Comparison of ENCODE assay signal across 13 cellular contexts in genomic region chr10:124032982-124033886, GRCh38.
A peak's percentile ranks its signal among the peaks of the same experiment; 100 is the strongest.
DNase-seq lines count a peak whose midpoint lies in the region; ATAC-seq, FAIRE-seq and TF ChIP-seq lines count a peak whose summit lies in the region.
"Had no signal": no experiment of that assay in that cellular context is flagged by ENCODE, and none has a peak within 500 bp of the region (broad histone marks: within the 10 kb centered on the region; RNA-seq: fewer than 3 reads in every experiment).

No MANE protein-coding gene starts in this region.

- H2BK120ac ChIP-seq in IMR-90 (ENCODE audit: low read depth, low read length): no peak overlapping the region

- TF ChIP-seq RAD21 in IMR-90 (IDR thresholded peaks at IDR 0.05; ENCODE audit: low read length): no peak

- no peak overlapping the region for H2BK20ac ChIP-seq in IMR-90 (ENCODE audit: low read depth, low read length)

- H3K27me3 ChIP-seq in IMR-90 (ENCODE audit: control insufficient read depth, insufficient read depth, low read length) (no peaks in the 10 kb centered on the region; the same call in 1 of the 2 replicates), stomach (no peaks in the 10 kb centered on the region)
- H3K27me3 ChIP-seq: suprapubic skin had no signal

- 14% methylated on average over 2 of the region's 15 CpGs; no CpG with 5 or more reads in 1 of the 2 experiments for WGBS in IMR-90 (ENCODE audit: extremely low coverage in 2 of 2, insufficient read length in 1 of 2), 2 experiments
- WGBS in stomach, 5 donors: 57 to 67% (median 63%) methylated on average over 15 of the region's 15 CpGs

- TF ChIP-seq POLR2A in IMR-90 (IDR thresholded peaks at IDR 0.05; ENCODE audit: low read depth, low read length) (no peak), stomach (IDR thresholded peaks at IDR 0.05) (no peak)

- DNase-seq in IMR-90 (peak; percentile 42), amniotic epithelial cell (ENCODE audit: low read depth) (peak; percentile 2), kidney (peak; percentile 74), stomach (no peak), iPS-NIHi11 (ENCODE audit: low spot score) (no peak), NAMALWA (ENCODE audit: low spot score) (no peak)
- DNase-seq in activated CD4-positive, alpha-beta T cell treated with anti-CD3 and anti-CD28 coated beads, Interleukin-2, amount 10 ng/mL, durations not matched to agents 7 days and 5 days: no peak
- DNase-seq in activated naive CD8-positive, alpha-beta T cell treated with anti-CD3 and anti-CD28 coated beads, Interleukin-2, amount 50 U/mL, for 24 hours: no peak
- DNase-seq: activated T-cell treated with anti-CD3 and anti-CD28 coated beads, Interleukin-2, amount 50 U/mL, for 4 hours; effector CD4-positive, alpha-beta T cell; NCI-H510A treated with DMSO at 0.1 percent for 48 hours; T-helper 2 cell had no signal

- no peak overlapping the region for H3K4me3 Mint-ChIP-seq in activated CD4-positive, alpha-beta T cell treated with anti-CD3 and anti-CD28 coated beads, Interleukin-2, amount 10 ng/mL, durations not matched to agents 7 days and 5 days
- no peak overlapping the region for H3K4me3 Mint-ChIP-seq in activated naive CD8-positive, alpha-beta T cell treated with anti-CD3 and anti-CD28 coated beads, Interleukin-2, amount 50 U/mL, for 24 hours
- H3K4me3 Mint-ChIP-seq: activated T-cell treated with anti-CD3 and anti-CD28 coated beads, Interleukin-2, amount 50 U/mL, for 4 hours had no signal

- POLR2A ChIA-PET in IMR-90 (lab: Charles Lee; ENCODE audit: unreplicated experiment): no interaction called here
- POLR2A ChIA-PET in activated CD4-positive, alpha-beta T cell treated with anti-CD3 and anti-CD28 coated beads, Interleukin-2, amount 10 ng/mL, durations not matched to agents 7 days and 5 days (lab: Charles Lee): no interaction called here

- no peak overlapping the region for H3K23ac ChIP-seq in IMR-90 (ENCODE audit: low read depth, low read length)

- in situ Hi-C loops in IMR-90 (cut with MboI; ENCODE audit: low sequenced_read_pairs): no loop called here

- H3K27ac ChIP-seq in IMR-90 (ENCODE audit: insufficient read depth, low read length) (no peak overlapping the region), kidney (ENCODE audit: low read depth in 2 of 2, low read length in 2 of 2) (peak overlapping the region in 1 of 2 donors; percentile 51), stomach (peak overlapping the region; percentile 35 to 76 (median 57))
- H3K27ac ChIP-seq: suprapubic skin had no signal

- H3K4me3 ChIP-seq in IMR-90 (ENCODE audit: insufficient read depth, low read depth, low read length) (no peak overlapping the region), kidney (ENCODE audit: low read length in 2 of 2) (no peak overlapping the region), stomach (no peak overlapping the region)
- H3K4me3 ChIP-seq: suprapubic skin had no signal

- H3K18ac ChIP-seq in IMR-90 (ENCODE audit: low read depth, low read length): no peak overlapping the region

- no peak for TF ChIP-seq CTCF in IMR-90 (conservative IDR thresholded peaks at IDR 0.05; ENCODE audit: low read depth, low read length)
- no peak for TF ChIP-seq CTCF in kidney (IDR thresholded peaks at IDR 0.05; ENCODE audit: borderline replicate concordance, extremely low read depth, insufficient read depth)
- no peak for TF ChIP-seq CTCF in stomach (IDR thresholded peaks at IDR 0.05)

- no peak overlapping the region for H4K8ac ChIP-seq in IMR-90 (ENCODE audit: low read depth in 2 of 2, low read length in 2 of 2)

- no peak overlapping the region for H4K91ac ChIP-seq in IMR-90 (ENCODE audit: insufficient read depth, low read depth, low read length)

- no peaks in the 10 kb centered on the region for H3K9me3 Mint-ChIP-seq in activated CD4-positive, alpha-beta T cell treated with anti-CD3 and anti-CD28 coated beads, Interleukin-2, amount 10 ng/mL, durations not matched to agents 7 days and 5 days
- no peaks in the 10 kb centered on the region for H3K9me3 Mint-ChIP-seq in activated naive CD8-positive, alpha-beta T cell treated with anti-CD3 and anti-CD28 coated beads, Interleukin-2, amount 50 U/mL, for 24 hours
- H3K9me3 Mint-ChIP-seq: activated T-cell treated with anti-CD3 and anti-CD28 coated beads, Interleukin-2, amount 50 U/mL, for 4 hours had no signal

- no peaks in the 10 kb centered on the region for H4K20me1 ChIP-seq in IMR-90 (ENCODE audit: insufficient read depth, low read length)

- H3K4me1 Mint-ChIP-seq in activated CD4-positive, alpha-beta T cell treated with anti-CD3 and anti-CD28 coated beads, Interleukin-2, amount 10 ng/mL, durations not matched to agents 7 days and 5 days: peaks cover 18% of the 10 kb centered on the region
- peaks cover 12% of the 10 kb centered on the region for H3K4me1 Mint-ChIP-seq in activated naive CD8-positive, alpha-beta T cell treated with anti-CD3 and anti-CD28 coated beads, Interleukin-2, amount 50 U/mL, for 24 hours

- intact Hi-C loops in IMR-90 (cut with micrococcal nuclease): no loop called here
- intact Hi-C loops in kidney (cut with DNase I): no loop called here
- intact Hi-C loops in stomach (cut with DNase I; ENCODE audit: low total_unique reads): no loop called here

- H2AK9ac ChIP-seq in IMR-90 (replicated peaks; ENCODE audit: low read depth, low read length, poor library complexity): no peak overlapping the region

- H3K27ac Mint-ChIP-seq in activated CD4-positive, alpha-beta T cell treated with anti-CD3 and anti-CD28 coated beads, Interleukin-2, amount 10 ng/mL, durations not matched to agents 7 days and 5 days: no peak overlapping the region
- H3K27ac Mint-ChIP-seq in activated naive CD8-positive, alpha-beta T cell treated with anti-CD3 and anti-CD28 coated beads, Interleukin-2, amount 50 U/mL, for 24 hours: no peak overlapping the region

- no peaks in the 10 kb centered on the region for H3K4me1 ChIP-seq in IMR-90 (ENCODE audit: control insufficient read depth, insufficient read depth, low read length)
- H3K4me1 ChIP-seq in kidney (ENCODE audit: control insufficient read depth in 1 of 2, insufficient read depth in 1 of 2, low read depth in 1 of 2, low read length in 2 of 2): peaks cover 0 to 11% of the 10 kb centered on the region in 2 donors
- H3K4me1 ChIP-seq in stomach: peaks cover 14 to 77% (median 35%) of the 10 kb centered on the region in 4 donors

- no peak overlapping the region for H2AFZ ChIP-seq in IMR-90 (replicated peaks; ENCODE audit: low read length, poor library complexity)

- no peak overlapping the region for H2BK15ac ChIP-seq in IMR-90 (ENCODE audit: low read depth, low read length)

- H3K9me1 ChIP-seq in IMR-90 (ENCODE audit: insufficient read depth, low read length): no peaks in the 10 kb centered on the region

- no peaks in the 10 kb centered on the region for H3K36me3 Mint-ChIP-seq in activated CD4-positive, alpha-beta T cell treated with anti-CD3 and anti-CD28 coated beads, Interleukin-2, amount 10 ng/mL, durations not matched to agents 7 days and 5 days (ENCODE audit: low read depth)
- no peaks in the 10 kb centered on the region for H3K36me3 Mint-ChIP-seq in activated naive CD8-positive, alpha-beta T cell treated with anti-CD3 and anti-CD28 coated beads, Interleukin-2, amount 50 U/mL, for 24 hours (ENCODE audit: low read depth)

- CTCF ChIA-PET in IMR-90 (lab: Yijun Ruan, JAX): no interaction called here
- CTCF ChIA-PET in activated CD4-positive, alpha-beta T cell treated with anti-CD3 and anti-CD28 coated beads, Interleukin-2, amount 10 ng/mL, durations not matched to agents 7 days and 5 days (lab: Charles Lee): no interaction called here

- no peak overlapping the region for H2AK5ac ChIP-seq in IMR-90 (ENCODE audit: low read depth, low read length)

- H3K9me3 ChIP-seq in IMR-90 (ENCODE audit: control insufficient read depth, insufficient read depth, low read length) (no peaks in the 10 kb centered on the region), kidney (ENCODE audit: control insufficient read depth in 1 of 2, low read length in 2 of 2) (no peaks in the 10 kb centered on the region), stomach (no peaks in the 10 kb centered on the region)
- H3K9me3 ChIP-seq: suprapubic skin had no signal

- ATAC-seq in IMR-90 (ENCODE audit: low read depth): peak; percentile 27; the same call in 1 of the 2 replicates
- no peak for ATAC-seq in activated naive CD8-positive, alpha-beta T cell treated with anti-CD3 and anti-CD28 coated beads, Interleukin-2, amount 50 U/mL, for 24 hours

- no peak overlapping the region for H4K5ac ChIP-seq in IMR-90 (ENCODE audit: low read depth, low read length)

- BruUV-seq in IMR-90 (replicated peaks; lab: Mats Ljungman, UMichigan): no TSS peak

- FAIRE-seq in kidney (lab: Jason Lieb, UNC): no peak

- H3K56ac ChIP-seq in IMR-90 (ENCODE audit: extremely low read depth, insufficient read depth, low read length): no peak overlapping the region

- H3K27me3 Mint-ChIP-seq in activated CD4-positive, alpha-beta T cell treated with anti-CD3 and anti-CD28 coated beads, Interleukin-2, amount 10 ng/mL, durations not matched to agents 7 days and 5 days: peaks cover 9% of the 10 kb centered on the region
- H3K27me3 Mint-ChIP-seq in activated naive CD8-positive, alpha-beta T cell treated with anti-CD3 and anti-CD28 coated beads, Interleukin-2, amount 50 U/mL, for 24 hours: peaks cover 7% of the 10 kb centered on the region

- no peak for TF ChIP-seq EP300 in stomach (IDR thresholded peaks at IDR 0.05)

- H3K9ac ChIP-seq in IMR-90 (ENCODE audit: low read depth, low read length): no peak overlapping the region
- no peak overlapping the region for H3K9ac ChIP-seq in kidney (ENCODE audit: low read length in 2 of 2)

- H2BK5ac ChIP-seq in IMR-90 (ENCODE audit: low read depth, low read length, poor library complexity, severe bottlenecking): no peak overlapping the region

- H3K36me3 ChIP-seq in IMR-90 (ENCODE audit: control insufficient read depth, insufficient read depth, low read length) (no peaks in the 10 kb centered on the region), kidney (ENCODE audit: control insufficient read depth in 1 of 2, insufficient read depth in 2 of 2, low read length in 2 of 2) (no peaks in the 10 kb centered on the region), stomach (peaks cover 0 to 32% (median 20%) of the 10 kb centered on the region in 4 donors)

- H3K14ac ChIP-seq in IMR-90 (replicated peaks; ENCODE audit: low read depth, low read length): no peak overlapping the region

- H3K4ac ChIP-seq in IMR-90 (ENCODE audit: low read depth, low read length): no peak overlapping the region

- no peak overlapping the region for H3K4me2 ChIP-seq in IMR-90 (ENCODE audit: low read depth, low read length)

- no peaks in the 10 kb centered on the region for H3K79me1 ChIP-seq in IMR-90 (ENCODE audit: low read depth in 1 of 2, low read length in 2 of 2)

- dilution Hi-C loops in IMR-90 (cut with HindIII; ENCODE audit: low sequenced_read_pairs, unreplicated experiment): no loop called here

TF ChIP-seq in IMR-90, 13 proteins besides CTCF, POLR2A, EP300 and RAD21 (continues in another document):
- TF ChIP-seq RFX5 (IDR thresholded peaks at IDR 0.05; ENCODE audit: low read depth, low read length) (no peak), MXI1 (IDR thresholded peaks at IDR 0.05; ENCODE audit: borderline replicate concordance, low read depth, low read length) (no peak)

Comparison
In these comparisons a context has a peak if more than half of its experiments do, and no peak if none do; other contexts are left out.
1. DNase-seq: peak in IMR-90 (single experiment), amniotic epithelial cell (single experiment) and kidney (single experiment); none in stomach (single experiment), iPS-NIHi11 (single experiment), NAMALWA (single experiment), activated CD4-positive, alpha-beta T cell treated with anti-CD3 and anti-CD28 coated beads, Interleukin-2, amount 10 ng/mL, durations not matched to agents 7 days and 5 days (single experiment) and activated naive CD8-positive, alpha-beta T cell treated with anti-CD3 and anti-CD28 coated beads, Interleukin-2, amount 50 U/mL, for 24 hours (single experiment).